ENCODE assay signal across 19 cellular contexts in genomic region chr7:106693659-106694353, GRCh38. TPM values are rescaled to one million over a fixed set of nuclear protein-coding genes. Genes with fewer than 3 reads are reported as not detected.
DNase-seq lines count a peak whose midpoint lies in the region; ATAC-seq lines count a peak whose summit lies in the region.
"Had no signal": no experiment of that assay in that cellular context is flagged by ENCODE, and none has a peak within 500 bp of the region (broad histone marks: within the 10 kb centered on the region; RNA-seq: fewer than 3 reads in every experiment).

No MANE protein-coding gene starts in this region.

- H3K36me3 Mint-ChIP-seq in activated naive CD4-positive, alpha-beta T cell treated with anti-CD3 and anti-CD28 coated beads, Interleukin-2, amount 50 U/mL, for 72 hours: no peaks in the 10 kb centered on the region
- H3K36me3 Mint-ChIP-seq in activated naive CD4-positive, alpha-beta T cell treated with anti-CD3 and anti-CD28 coated beads for 36 hours (ENCODE audit: low read depth): no peaks in the 10 kb centered on the region
- H3K36me3 Mint-ChIP-seq: activated naive CD4-positive, alpha-beta T cell treated with anti-CD3 and anti-CD28 coated beads, Interleukin-2, amount 10 ng/mL, durations not matched to agents 7 days and 5 days; neural progenitor cell; stimulated activated memory B cell treated with anti-CD40 and anti-IgM and Interleukin-4, amounts not matched to agents 10 μg/mL and 1 μg/mL and 100 μg/mL, for 72 hours had no signal

- no peak overlapping the region for H3K27ac Mint-ChIP-seq in activated naive CD4-positive, alpha-beta T cell treated with anti-CD3 and anti-CD28 coated beads, Interleukin-2, amount 50 U/mL, for 72 hours
- no peak overlapping the region for H3K27ac Mint-ChIP-seq in activated naive CD4-positive, alpha-beta T cell treated with anti-CD3 and anti-CD28 coated beads for 36 hours
- H3K27ac Mint-ChIP-seq: activated naive CD4-positive, alpha-beta T cell treated with anti-CD3 and anti-CD28 coated beads, Interleukin-2, amount 10 ng/mL, durations not matched to agents 7 days and 5 days; CD4-positive, alpha-beta T cell; neural progenitor cell; stimulated activated memory B cell treated with anti-CD40 and anti-IgM and Interleukin-4, amounts not matched to agents 10 μg/mL and 1 μg/mL and 100 μg/mL, for 72 hours had no signal

- H3K9me3 Mint-ChIP-seq in activated naive CD4-positive, alpha-beta T cell treated with anti-CD3 and anti-CD28 coated beads, Interleukin-2, amount 50 U/mL, for 72 hours: peaks cover 0 to 4% of the 10 kb centered on the region in 2 donors
- H3K9me3 Mint-ChIP-seq in activated naive CD4-positive, alpha-beta T cell treated with anti-CD3 and anti-CD28 coated beads for 36 hours: peaks cover 3% of the 10 kb centered on the region
- H3K9me3 Mint-ChIP-seq: activated naive CD4-positive, alpha-beta T cell treated with anti-CD3 and anti-CD28 coated beads, Interleukin-2, amount 10 ng/mL, durations not matched to agents 7 days and 5 days had no signal

- ATAC-seq in activated naive CD4-positive, alpha-beta T cell treated with anti-CD3 and anti-CD28 coated beads, Interleukin-2, amount 50 U/mL, for 72 hours: peak; percentile 34
- ATAC-seq in GM21529 (IDR thresholded peaks at IDR 0.05; ENCODE audit: unreplicated experiment) (no peak), HG03196 (IDR thresholded peaks at IDR 0.05; ENCODE audit: unreplicated experiment) (no peak), HG03025 (IDR thresholded peaks at IDR 0.05; ENCODE audit: low FRiP score, unreplicated experiment) (no peak)
- ATAC-seq: A549; heart left ventricle; Panc1; stimulated activated memory B cell treated with anti-CD40 and anti-IgM and Interleukin-4, amounts not matched to agents 10 μg/mL and 1 μg/mL and 100 μg/mL, for 72 hours had no signal

- no peak for DNase-seq in activated naive CD4-positive, alpha-beta T cell treated with anti-CD3 and anti-CD28 coated beads, Interleukin-2, amount 50 U/mL, for 72 hours (ENCODE audit: low spot score in 2 of 2)
- DNase-seq in activated naive CD4-positive, alpha-beta T cell treated with anti-CD3 and anti-CD28 coated beads for 36 hours: no peak
- peak; percentile 42 for DNase-seq in RPMI7951 (ENCODE audit: low read depth)
- peak; percentile 16 for DNase-seq in glomerular visceral epithelial cell (ENCODE audit: extremely low spot score)
- no peak for DNase-seq in amygdala (lab: John Stamatoyannopoulos, UW)
- DNase-seq: activated naive CD4-positive, alpha-beta T cell treated with anti-CD3 and anti-CD28 coated beads, Interleukin-2, amount 10 ng/mL, durations not matched to agents 7 days and 5 days; activated T-cell treated with anti-CD3 and anti-CD28 coated beads for 4 hours; CD4-positive, alpha-beta T cell; heart left ventricle; midbrain; NCI-H1105; thyroid gland had no signal

- H3K4me1 Mint-ChIP-seq in activated naive CD4-positive, alpha-beta T cell treated with anti-CD3 and anti-CD28 coated beads for 36 hours (ENCODE audit: low read depth): peaks cover 14% of the 10 kb centered on the region
- H3K4me1 Mint-ChIP-seq: stimulated activated memory B cell treated with anti-CD40 and anti-IgM and Interleukin-4, amounts not matched to agents 10 μg/mL and 1 μg/mL and 100 μg/mL, for 72 hours had no signal

- H3K27me3 Mint-ChIP-seq in activated naive CD4-positive, alpha-beta T cell treated with anti-CD3 and anti-CD28 coated beads for 36 hours (ENCODE audit: low read depth): no peaks in the 10 kb centered on the region
- H3K27me3 Mint-ChIP-seq: activated naive CD4-positive, alpha-beta T cell treated with anti-CD3 and anti-CD28 coated beads, Interleukin-2, amount 10 ng/mL, durations not matched to agents 7 days and 5 days; CD4-positive, alpha-beta T cell; stimulated activated memory B cell treated with anti-CD40 and anti-IgM and Interleukin-4, amounts not matched to agents 10 μg/mL and 1 μg/mL and 100 μg/mL, for 72 hours had no signal

- CTCF ChIA-PET in activated naive CD4-positive, alpha-beta T cell treated with anti-CD3 and anti-CD28 coated beads for 36 hours (lab: Charles Lee): interaction anchor here (3.3 kb wide), 1 partner anchor 43 kb away, joined by 14 read pairs; no protein-coding TSS in a partner anchor

- intact Hi-C loops in activated naive CD4-positive, alpha-beta T cell treated with anti-CD3 and anti-CD28 coated beads for 36 hours (cut with micrococcal nuclease): no loop called here

- H3K4me3 Mint-ChIP-seq in activated naive CD4-positive, alpha-beta T cell treated with anti-CD3 and anti-CD28 coated beads for 36 hours: no peak overlapping the region
- H3K4me3 Mint-ChIP-seq: activated naive CD4-positive, alpha-beta T cell treated with anti-CD3 and anti-CD28 coated beads, Interleukin-2, amount 10 ng/mL, durations not matched to agents 7 days and 5 days; CD4-positive, alpha-beta T cell; neural progenitor cell; stimulated activated memory B cell treated with anti-CD40 and anti-IgM and Interleukin-4, amounts not matched to agents 10 μg/mL and 1 μg/mL and 100 μg/mL, for 72 hours had no signal

RNA-seq across cellular contexts. Expression of gene CCDC71L, which starts 32.8 kb away (rescaled TPM):
- total RNA-seq in activated naive CD4-positive, alpha-beta T cell treated with anti-CD3 and anti-CD28 coated beads, Interleukin-2, amount 50 U/mL, for 72 hours: 10 to 100 TPM; 10.4 to 11.4 TPM
- 10 to 100 TPM; 12.7 to 14.6 TPM for total RNA-seq in activated naive CD4-positive, alpha-beta T cell treated with anti-CD3 and anti-CD28 coated beads for 36 hours
- 19.2 and 19.6 TPM in 2 replicates for total RNA-seq in RPMI7951 (2014; rRNA removed; shearing (Covaris generic))

Comparison
In these comparisons a context has a peak if more than half of its experiments do, and no peak if none do; other contexts are left out.
1. ATAC-seq: peak in activated naive CD4-positive, alpha-beta T cell treated with anti-CD3 and anti-CD28 coated beads, Interleukin-2, amount 50 U/mL, for 72 hours (2 of 2); none in GM21529 (single experiment), HG03196 (single experiment) and HG03025 (single experiment).
2. DNase-seq: peak in RPMI7951 (single experiment) and glomerular visceral epithelial cell (single experiment); none in activated naive CD4-positive, alpha-beta T cell treated with anti-CD3 and anti-CD28 coated beads, Interleukin-2, amount 50 U/mL, for 72 hours (0 of 2), activated naive CD4-positive, alpha-beta T cell treated with anti-CD3 and anti-CD28 coated beads for 36 hours (single experiment) and amygdala (0 of 56).